In genomic region chr12:98828802-98829600, GRCh38 we compare ENCODE assay signal across 20 cellular contexts.
DNase-seq lines count a peak whose midpoint lies in the region; ATAC-seq, FAIRE-seq and TF ChIP-seq lines count a peak whose summit lies in the region.
"Had no signal": no experiment of that assay in that cellular context is flagged by ENCODE, and none has a peak within 500 bp of the region (broad histone marks: within the 10 kb centered on the region; RNA-seq: fewer than 3 reads in every experiment).

No MANE protein-coding gene starts in this region.

- intact Hi-C loops in sigmoid colon (cut with DNase I): no loop called here

- CTCF ChIA-PET in A549 (lab: Yijun Ruan, JAX): interaction anchor here (1.2 kb wide), 1 partner anchor 9 kb away, joined by 3 read pairs; no protein-coding TSS in a partner anchor

- FAIRE-seq in A549 (lab: Jason Lieb, UNC): no peak
- FAIRE-seq: A204.1, GM12891, GM18507, RCC 7860 had no signal

- no peaks in the 10 kb centered on the region for H3K9me3 ChIP-seq in A549
- no peaks in the 10 kb centered on the region for H3K9me3 ChIP-seq in sigmoid colon

- POLR2A ChIA-PET in A549 (lab: Yijun Ruan, JAX): no interaction called here

- no peaks in the 10 kb centered on the region for H3K36me3 ChIP-seq in sigmoid colon

- H3K4me1 ChIP-seq in A549 (no peaks in the 10 kb centered on the region), sigmoid colon (no peaks in the 10 kb centered on the region)

- peak in 1 of 2 experiments; percentile 62; a peak in 3 of 6 replicates for ATAC-seq in A549
- peak; percentile 63 for ATAC-seq in left lobe of liver
- ATAC-seq in HG03175 (IDR thresholded peaks at IDR 0.05; ENCODE audit: unreplicated experiment): no peak
- ATAC-seq in SK-N-SH treated with all-trans-retinoic acid at 6 μM for 48 hours: no peak

- no peak for TF ChIP-seq EP300 in A549 (IDR thresholded peaks at IDR 0.05)
- no peak for TF ChIP-seq EP300 in sigmoid colon (IDR thresholded peaks at IDR 0.05)

- TF ChIP-seq POLR2A in A549 (IDR thresholded peaks at IDR 0.05; ENCODE audit: low read length): no peak
- TF ChIP-seq POLR2A in sigmoid colon (IDR thresholded peaks at IDR 0.05): no peak

- no peak for TF ChIP-seq CTCF in A549 (IDR thresholded peaks at IDR 0.05)
- no peak for TF ChIP-seq CTCF in sigmoid colon (IDR thresholded peaks at IDR 0.05)

- no peak overlapping the region for H3K4me3 ChIP-seq in A549
- no peak overlapping the region for H3K4me3 ChIP-seq in sigmoid colon

- 22% methylated on average over 8 of the region's 8 CpGs for WGBS in A549 (ENCODE audit: missing lambda C conversion rate)
- WGBS in sigmoid colon, 2 donors: 71 to 77% methylated on average over 8 of the region's 8 CpGs

- H3K4me2 ChIP-seq in A549: peak overlapping the region; percentile 30; the same call in 1 of the 3 replicates

- no peak overlapping the region for H3K27ac ChIP-seq in A549
- no peak overlapping the region for H3K27ac ChIP-seq in sigmoid colon

- no peak for TF ChIP-seq RAD21 in A549 (conservative IDR thresholded peaks at IDR 0.05 in 1 of 2, IDR thresholded peaks at IDR 0.05 in 1 of 2)

- DNase-seq in A549 (ENCODE audit: low read depth in 1 of 2, low spot score in 1 of 2) (peak in 1 of 2 experiments; percentile 15), GM03348 (ENCODE audit: low spot score) (peak; percentile 8), amniotic epithelial cell (ENCODE audit: low read depth) (peak; percentile 4), left lobe of liver (ENCODE audit: low spot score) (no peak), sigmoid colon (no peak), NCI-H187 (lab: John Stamatoyannopoulos, UW) (no peak)
- DNase-seq: COR-L47, DMS153, H7, MM.1S, NCI-H1930, NCI-H446, NCI-H69, SHP77 had no signal

- H3K27me3 ChIP-seq in sigmoid colon: no peaks in the 10 kb centered on the region

TF ChIP-seq in A549, 52 proteins besides CTCF, POLR2A, EP300 and RAD21:
- TF ChIP-seq NPAS2 (CRISPR knock-in tag; IDR thresholded peaks at IDR 0.05; ENCODE audit: borderline replicate concordance) (no peak), EHF (CRISPR knock-in tag; IDR thresholded peaks at IDR 0.05) (no peak), PHF8 (IDR thresholded peaks at IDR 0.05; ENCODE audit: borderline replicate concordance, low read depth) (no peak), RNF2 (IDR thresholded peaks at IDR 0.05; ENCODE audit: borderline replicate concordance, low read depth) (no peak), TP53 (CRISPR knock-in tag; IDR thresholded peaks at IDR 0.05) (no peak), REST (IDR thresholded peaks at IDR 0.05) (no peak), FOSB (CRISPR knock-in tag; IDR thresholded peaks at IDR 0.05) (no peak), HOXB5 (CRISPR knock-in tag; IDR thresholded peaks at IDR 0.05) (no peak), MAX (IDR thresholded peaks at IDR 0.05) (no peak), HES2 (IDR thresholded peaks at IDR 0.05) (no peak), GATA3 (IDR thresholded peaks at IDR 0.05; ENCODE audit: borderline replicate concordance) (no peak), FOSL2 (IDR thresholded peaks at IDR 0.05) (no peak), FOSL2 (CRISPR knock-in tag; IDR thresholded peaks at IDR 0.05) (no peak)

TF ChIP-seq in SK-N-SH treated with all-trans-retinoic acid at 6 μM for 48 hours, 23 proteins besides CTCF, POLR2A, EP300 and RAD21:
- TF ChIP-seq ZFP3 (CRISPR knock-in tag; IDR thresholded peaks at IDR 0.05) (no peak), TSHZ2 (CRISPR knock-in tag; IDR thresholded peaks at IDR 0.05) (no peak), ISL1 (CRISPR knock-in tag; IDR thresholded peaks at IDR 0.05) (no peak), OSR1 (CRISPR knock-in tag; IDR thresholded peaks at IDR 0.05) (no peak), TCF4 (CRISPR knock-in tag; IDR thresholded peaks at IDR 0.05; ENCODE audit: borderline replicate concordance) (no peak), ZNF70 (CRISPR knock-in tag; IDR thresholded peaks at IDR 0.05) (no peak), BACH2 (CRISPR knock-in tag; IDR thresholded peaks at IDR 0.05; ENCODE audit: borderline replicate concordance) (no peak), ARNTL (CRISPR knock-in tag; IDR thresholded peaks at IDR 0.05; ENCODE audit: borderline replicate concordance, low read depth) (no peak), GLIS3 (CRISPR knock-in tag; IDR thresholded peaks at IDR 0.05) (no peak), CREB5 (CRISPR knock-in tag; IDR thresholded peaks at IDR 0.05; ENCODE audit: low read depth) (no peak), RARB (CRISPR knock-in tag; IDR thresholded peaks at IDR 0.05) (no peak), ZC3H10 (CRISPR knock-in tag; IDR thresholded peaks at IDR 0.05) (no peak), CSDC2 (CRISPR knock-in tag; IDR thresholded peaks at IDR 0.05) (no peak), POU6F1 (CRISPR knock-in tag; IDR thresholded peaks at IDR 0.05; ENCODE audit: borderline replicate concordance, low read depth) (no peak)

Comparison
In these comparisons a context has a peak if more than half of its experiments do, and no peak if none do; other contexts are left out.
1. DNase-seq: peak in GM03348 (single experiment) and amniotic epithelial cell (single experiment); none in left lobe of liver (single experiment), sigmoid colon (single experiment) and NCI-H187 (0 of 2).